ENCODE assay signal across 28 cellular contexts in genomic region chr1:947958-948357, GRCh38. TPM values are rescaled to one million over a fixed set of nuclear protein-coding genes. Genes with fewer than 3 reads are reported as not detected.
"Had no signal": no experiment of that assay in that cellular context is flagged by ENCODE, and none has a peak within 500 bp of the region (broad histone marks: within the 10 kb centered on the region; RNA-seq: fewer than 3 reads in every experiment).

No MANE protein-coding gene starts in this region.

- H3K4me1 ChIP-seq: colonic mucosa, gastrocnemius medialis had no signal

- H3K9me3 ChIP-seq: colonic mucosa, gastrocnemius medialis, lower lobe of right lung, ovary, psoas muscle, spleen, thoracic aorta, tibial nerve, upper lobe of left lung had no signal

- H3K27me3 ChIP-seq: ovary had no signal

- H3K36me3 ChIP-seq: ovary had no signal

- ATAC-seq: esophagus mucosa; gastrocnemius medialis; left ventricle myocardium superior; lower lobe of right lung; naive thymus-derived CD8-positive, alpha-beta T cell; psoas muscle; right cardiac atrium; stimulated activated memory B cell treated with anti-CD40 and anti-IgM and Interleukin-4, amounts not matched to agents 10 μg/mL and 1 μg/mL and 100 μg/mL, for 72 hours had no signal

- FAIRE-seq: keratinocyte, urothelium cell line had no signal

- H3K27ac ChIP-seq: colonic mucosa, epithelial cell of prostate, gastrocnemius medialis, lower lobe of right lung, ovary, psoas muscle, skin epidermis, spleen, thoracic aorta, tibial nerve, upper lobe of left lung had no signal

- DNase-seq: colonic mucosa; effector CD8-positive, alpha-beta T cell; endodermal cell; foreskin fibroblast; gastrocnemius medialis; head of caudate nucleus; left ventricle myocardium superior; lower lobe of right lung; naive thymus-derived CD8-positive, alpha-beta T cell; nephron progenitor cell; occipital lobe; ovary; posterior cingulate gyrus; psoas muscle; right cardiac atrium; spleen; stimulated activated CD4-positive, alpha-beta T cell treated with anti-CD3 and anti-CD28 coated beads, Interleukin-4, amount 100 ng/mL, for 4 hours had no signal

- H3K4me3 ChIP-seq: colonic mucosa, gastrocnemius medialis, lower lobe of right lung, ovary, psoas muscle, skin epidermis, spleen, thoracic aorta, tibial nerve, upper lobe of left lung had no signal

RNA-seq across cellular contexts. Expression of gene PLEKHN1, which starts 18.3 kb away (rescaled TPM):
- total RNA-seq: left ventricle myocardium superior, occipital lobe, psoas muscle had no signal

RNA-seq across cellular contexts. Expression of gene SAMD11, which starts 24.2 kb away (rescaled TPM):
- total RNA-seq: naive thymus-derived CD8-positive, alpha-beta T cell had no signal
- polyA plus RNA-seq: keratinocyte had no signal

RNA-seq across cellular contexts. Expression of gene PERM1, which starts 33.9 kb away (rescaled TPM):
- total RNA-seq: colonic mucosa; endodermal cell; esophagus mucosa; glomerular endothelial cell; lower lobe of right lung; mesenteric fat pad; naive thymus-derived CD8-positive, alpha-beta T cell had no signal
- polyA plus RNA-seq: keratinocyte; naive thymus-derived CD8-positive, alpha-beta T cell had no signal
